In genomic region chr1:240126821-240127220, GRCh38 we compare ENCODE assay signal across 19 cellular contexts. TPM values are rescaled to one million over a fixed set of nuclear protein-coding genes. Genes with fewer than 3 reads are reported as not detected.
A peak's percentile ranks its signal among the peaks of the same experiment; 100 is the strongest.
DNase-seq lines count a peak whose midpoint lies in the region; ATAC-seq and TF ChIP-seq lines count a peak whose summit lies in the region.
"Had no signal": no experiment of that assay in that cellular context is flagged by ENCODE, and none has a peak within 500 bp of the region (broad histone marks: within the 10 kb centered on the region; RNA-seq: fewer than 3 reads in every experiment).

No MANE protein-coding gene starts in this region.

- TF ChIP-seq CTCF in PC-3 (conservative IDR thresholded peaks at IDR 0.05; ENCODE audit: low read depth, low read length) (no peak), fibroblast of mammary gland (conservative IDR thresholded peaks at IDR 0.05; ENCODE audit: control insufficient read depth, insufficient read depth, low read depth, low read length) (no peak), glutamatergic neuron (IDR thresholded peaks at IDR 0.05; ENCODE audit: partially characterized antibody, unreplicated experiment) (no peak)
- no peak for TF ChIP-seq CTCF in CD8-positive, alpha-beta T cell (IDR thresholded peaks at IDR 0.05)

- intact Hi-C loops in PC-3 (cut with micrococcal nuclease) = no loop called here
- intact Hi-C loops in CD8-positive, alpha-beta T cell (cut with DNase I, micrococcal nuclease) = no loop called here

- no peak overlapping the region for H3K27ac Mint-ChIP-seq in glutamatergic neuron (ENCODE audit: unreplicated experiment)
- no peak overlapping the region for H3K27ac Mint-ChIP-seq in CD8-positive, alpha-beta T cell

- ATAC-seq in PC-3 (peak; percentile 38; the same call in 1 of the 2 replicates), GM19035 (IDR thresholded peaks at IDR 0.05; ENCODE audit: unreplicated experiment) (no peak)
- ATAC-seq in CD8-positive, alpha-beta T cell = no peak

- H3K79me2 ChIP-seq in GM23248 (ENCODE audit: insufficient read depth) (peaks cover 74% of the 10 kb centered on the region), PC-3 (ENCODE audit: low read length) (no peaks in the 10 kb centered on the region)

- no TSS peak for BruUV-seq in PC-3 (replicated peaks; lab: Mats Ljungman, UMichigan)

- H3K27ac ChIP-seq in GM23248 = no peak overlapping the region
- no peak overlapping the region for H3K27ac ChIP-seq in PC-3 (ENCODE audit: low read length)
- no peak overlapping the region for H3K27ac ChIP-seq in CD8-positive, alpha-beta T cell (ENCODE audit: low read depth, low read length)
- H3K27ac ChIP-seq: C4-2B had no signal

- H3K27me3 Mint-ChIP-seq in glutamatergic neuron (ENCODE audit: unreplicated experiment) = peaks cover 2% of the 10 kb centered on the region
- H3K27me3 Mint-ChIP-seq in CD8-positive, alpha-beta T cell (ENCODE audit: low read depth) = peaks cover 2% of the 10 kb centered on the region

- H3K9me3 ChIP-seq in GM23248 (ENCODE audit: low read depth) (no peaks in the 10 kb centered on the region), PC-3 (ENCODE audit: low read length) (no peaks in the 10 kb centered on the region)
- H3K9me3 ChIP-seq in CD8-positive, alpha-beta T cell (ENCODE audit: low read length) = no peaks in the 10 kb centered on the region

- POLR2A ChIA-PET in PC-3 (lab: Charles Lee; ENCODE audit: unreplicated experiment) = no interaction called here
- POLR2A ChIA-PET in CD8-positive, alpha-beta T cell (lab: Charles Lee) = no interaction called here

- H3F3A ChIP-seq in GM23248 (ENCODE audit: insufficient read depth) = peaks cover 4% of the 10 kb centered on the region; the same call in 1 of the 2 replicates
- H3F3A ChIP-seq in PC-3 (ENCODE audit: low read length, unreplicated experiment) = no peaks in the 10 kb centered on the region

- H3K36me3 ChIP-seq in GM23248 (ENCODE audit: low read depth) = peaks cover 24% of the 10 kb centered on the region
- 0 out of 2 replicates have a peak, but pooled peaks cover 3% of the 10 kb centered on the region for H3K36me3 ChIP-seq in PC-3 (ENCODE audit: low read depth, low read length)
- no peaks in the 10 kb centered on the region for H3K36me3 ChIP-seq in CD8-positive, alpha-beta T cell (ENCODE audit: insufficient read depth, low read length)

- H3K4me1 ChIP-seq in GM23248 (ENCODE audit: insufficient read depth) = no peaks in the 10 kb centered on the region
- no peaks in the 10 kb centered on the region for H3K4me1 ChIP-seq in PC-3 (ENCODE audit: insufficient read depth, low read length)
- H3K4me1 ChIP-seq in CD8-positive, alpha-beta T cell (ENCODE audit: insufficient read depth, low read length) = no peaks in the 10 kb centered on the region

- CTCF ChIA-PET in PC-3 (lab: Charles Lee) = no interaction called here
- CTCF ChIA-PET in CD8-positive, alpha-beta T cell (lab: Charles Lee) = interaction anchor here (0.7 kb wide), 1 partner anchor 9 kb away, joined by 3 read pairs; no protein-coding TSS in a partner anchor

- no peak overlapping the region for H3K4me3 Mint-ChIP-seq in glutamatergic neuron (ENCODE audit: unreplicated experiment)
- no peak overlapping the region for H3K4me3 Mint-ChIP-seq in CD8-positive, alpha-beta T cell

- peaks cover 4% of the 10 kb centered on the region for H3K36me3 Mint-ChIP-seq in glutamatergic neuron (ENCODE audit: unreplicated experiment)
- H3K36me3 Mint-ChIP-seq in CD8-positive, alpha-beta T cell = no peaks in the 10 kb centered on the region

- H3K9me3 Mint-ChIP-seq in glutamatergic neuron (ENCODE audit: unreplicated experiment) = peaks cover 5% of the 10 kb centered on the region
- peaks cover 4% of the 10 kb centered on the region for H3K9me3 Mint-ChIP-seq in CD8-positive, alpha-beta T cell

- H3K9ac ChIP-seq in GM23248 = no peak overlapping the region
- no peak overlapping the region for H3K9ac ChIP-seq in PC-3 (ENCODE audit: low read length)

- peaks cover 10% of the 10 kb centered on the region for H3K4me1 Mint-ChIP-seq in glutamatergic neuron (ENCODE audit: low read depth, unreplicated experiment)
- H3K4me1 Mint-ChIP-seq in CD8-positive, alpha-beta T cell (ENCODE audit: low read depth) = no peaks in the 10 kb centered on the region

- H4K20me1 ChIP-seq in GM23248 (ENCODE audit: insufficient read depth) (no peaks in the 10 kb centered on the region), PC-3 (ENCODE audit: low read length) (no peaks in the 10 kb centered on the region)

- no peak overlapping the region for H2AFZ ChIP-seq in GM23248
- no peak overlapping the region for H2AFZ ChIP-seq in PC-3 (ENCODE audit: low read length)

- DNase-seq in GM23248 (peak; percentile 28), PC-3 (no peak), fibroblast of mammary gland (ENCODE audit: low read depth) (peak; percentile 22), glutamatergic neuron (no peak), NCI-H146 treated with DMSO at 0.1 percent for 48 hours (lab: John Stamatoyannopoulos, UW; ENCODE audit: unreplicated experiment) (no peak)
- DNase-seq in CD8-positive, alpha-beta T cell = no peak
- DNase-seq: AML-193, DND-41, H7, Kasumi-1, NCI-H1092 treated with DMSO at 0.1 percent for 48 hours, NCI-H146, NCI-H2081 treated with DMSO at 0.1 percent for 48 hours, NCI-H446 treated with DMSO at 0.1 percent for 48 hours, NCI-H69, SHP77, T-helper 1 cell had no signal

- H3K4me3 ChIP-seq in GM23248 (no peak overlapping the region), PC-3 (ENCODE audit: low read length) (no peak overlapping the region), fibroblast of mammary gland (ENCODE audit: control insufficient read depth, low read depth, low read length) (no peak overlapping the region)
- no peak overlapping the region for H3K4me3 ChIP-seq in CD8-positive, alpha-beta T cell (ENCODE audit: low read depth, low read length)

- no peaks in the 10 kb centered on the region for H3K9me2 ChIP-seq in GM23248 (ENCODE audit: insufficient read depth)
- no peaks in the 10 kb centered on the region for H3K9me2 ChIP-seq in PC-3 (replicated peaks; ENCODE audit: low read length)

- H3K4me2 ChIP-seq in GM23248 (ENCODE audit: unreplicated experiment) (no peak overlapping the region), PC-3 (ENCODE audit: low read length) (no peak overlapping the region)

- H3K27me3 ChIP-seq in GM23248 (replicated peaks; ENCODE audit: insufficient read depth) (no peaks in the 10 kb centered on the region), PC-3 (ENCODE audit: low read length) (no peaks in the 10 kb centered on the region)
- H3K27me3 ChIP-seq in CD8-positive, alpha-beta T cell (ENCODE audit: insufficient read depth, low read length) = no peaks in the 10 kb centered on the region

- in situ Hi-C loops in GM23248 (cut with MboI) = no loop called here

- 81 to 82% methylated on average over 6 of the region's 6 CpGs for whole genome bisulfite sequencing in GM23248 (ENCODE audit: low coverage in 1 of 2, low lambda C conversion rate in 2 of 2, missing lambda C conversion rate in 2 of 2), 2 experiments

RNA-seq across cellular contexts. Expression of gene FMN2, which starts 35.1 kb away (rescaled TPM):
- total RNA-seq in GM23248 (2014; rRNA removed; shearing (Covaris generic)) = 114 and 141 TPM in 2 replicates
- 72.8 and 78.2 TPM in 2 replicates for polyA plus RNA-seq in GM23248 (2016; fragmentation: Nextera tagmentation; extraction: Ambion mirVana)
- 4.6 and 8.3 TPM in 2 replicates for total RNA-seq in PC-3 (2014; rRNA removed)
- 150 TPM for total RNA-seq in glutamatergic neuron (ENCODE audit: unreplicated experiment)
- not detected for total RNA-seq in CD8-positive, alpha-beta T cell

Comparison
In these comparisons a context has a peak if more than half of its experiments do, and no peak if none do; other contexts are left out.
1. DNase-seq: peak in GM23248 (single experiment) and fibroblast of mammary gland (single experiment); none in PC-3 (single experiment), glutamatergic neuron (single experiment), CD8-positive, alpha-beta T cell (0 of 7) and NCI-H146 treated with DMSO at 0.1 percent for 48 hours (single experiment).
2. RNA of gene FMN2, which starts 35.1 kb away (total RNA-seq): 150 TPM in glutamatergic neuron (single experiment) and 114 to 141 TPM in GM23248; 4.6 to 8.3 TPM in PC-3 and not detected in CD8-positive, alpha-beta T cell; every median in the first group is over 10 times any median in the second.